Comparison of ENCODE assay signal across 10 cellular contexts in the genomic region with DNA sequence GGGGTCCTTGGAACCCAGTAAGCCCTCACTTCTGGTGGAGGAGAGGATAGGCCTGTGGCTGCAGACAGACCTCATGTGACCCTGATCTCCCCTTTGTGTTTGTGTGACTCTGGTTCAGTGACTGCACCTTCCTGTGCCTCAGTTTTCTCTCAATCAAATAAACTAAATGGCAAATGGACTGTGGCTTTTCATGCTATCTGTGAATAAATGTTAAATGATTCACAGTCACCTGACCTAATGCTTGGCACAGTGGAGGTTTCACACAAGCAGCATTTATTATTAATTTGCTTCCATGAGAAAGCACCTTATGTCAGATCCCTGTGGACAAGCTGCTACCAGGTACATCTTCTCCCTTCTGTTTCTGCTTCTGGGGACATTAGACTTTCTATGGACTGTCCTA. TPM values are rescaled to one million over a fixed set of nuclear protein-coding genes. Genes with fewer than 3 reads are reported as not detected.
DNase-seq lines count a peak whose midpoint lies in the region; ATAC-seq and TF ChIP-seq lines count a peak whose summit lies in the region.
"Not testable (repeated sequence)": the region's sequence is repeated elsewhere in the genome, so short reads cannot be mapped to it uniquely, and the experiment has no call there.
"Had no signal": no experiment of that assay in that cellular context is flagged by ENCODE, and none has a peak within 500 bp of the region (broad histone marks: within the 10 kb centered on the region; RNA-seq: fewer than 3 reads in every experiment).

No MANE protein-coding gene starts in this region.

- peaks cover 16% of the 10 kb centered on the region for H3K36me3 Mint-ChIP-seq in MCF 10A (ENCODE audit: insufficient read depth, unreplicated experiment)

- not testable (repeated sequence) for H2AFZ ChIP-seq in ACC112 (ENCODE audit: low read length, unreplicated experiment); IMR-90 (replicated peaks; ENCODE audit: low read length, poor library complexity)

- not testable (repeated sequence) for BruUV-seq in IMR-90 (replicated peaks; lab: Mats Ljungman, UMichigan); MCF 10A (replicated peaks; lab: Mats Ljungman, UMichigan)

- H3K27ac ChIP-seq in ACC112 (ENCODE audit: low read depth, low read length) = peak overlapping the region; percentile 51; the same call in 1 of the 2 replicates
- peak overlapping the region; percentile 91 for H3K27ac ChIP-seq in IMR-90 (ENCODE audit: insufficient read depth, low read length)
- peak overlapping the region; percentile 97 for H3K27ac ChIP-seq in RWPE2 (ENCODE audit: poor library complexity, severe bottlenecking)
- peak overlapping the region; percentile 98 for H3K27ac ChIP-seq in epithelial cell of prostate
- peak overlapping the region; percentile 27 for H3K27ac ChIP-seq in vagina

- H3K4me3 Mint-ChIP-seq in MCF 10A (ENCODE audit: unreplicated experiment) = not testable (repeated sequence)

- POLR2A ChIA-PET in IMR-90 (lab: Charles Lee; ENCODE audit: unreplicated experiment) = not testable (repeated sequence)
- POLR2A ChIA-PET in MCF 10A (lab: Yijun Ruan, JAX) = interaction anchor here (0.6 kb wide), 2 partner anchors 137 to 1387 kb away, joined by 3 read pairs; no protein-coding TSS in a partner anchor

- peak overlapping the region; percentile 100 for H4K91ac ChIP-seq in IMR-90 (ENCODE audit: insufficient read depth, low read depth, low read length)

- H4K20me1 ChIP-seq in IMR-90 (ENCODE audit: insufficient read depth, low read length) = not testable (repeated sequence)

- peak overlapping the region; percentile 68; the same call in 1 of the 2 replicates for H3K18ac ChIP-seq in IMR-90 (ENCODE audit: low read depth, low read length)

- not testable (repeated sequence) for H3K36me3 ChIP-seq in ACC112 (ENCODE audit: insufficient read depth, low read length); IMR-90 (ENCODE audit: control insufficient read depth, insufficient read depth, low read length); RWPE2 (ENCODE audit: low read depth); vagina

- peak overlapping the region; percentile 99 for H3K56ac ChIP-seq in IMR-90 (ENCODE audit: extremely low read depth, insufficient read depth, low read length)

- peak overlapping the region; percentile 100 for H3K14ac ChIP-seq in IMR-90 (replicated peaks; ENCODE audit: low read depth, low read length)

- TF ChIP-seq POLR2A in IMR-90 (IDR thresholded peaks at IDR 0.05; ENCODE audit: low read depth, low read length); vagina (IDR thresholded peaks at IDR 0.05): not testable (repeated sequence)

- in situ Hi-C loops in IMR-90 (cut with MboI; ENCODE audit: low sequenced_read_pairs) = loop anchor here (10.0 kb wide), 1 partner anchor 142 kb away; no protein-coding TSS in a partner anchor

- H3K4me3 ChIP-seq in ACC112 (ENCODE audit: low read depth, low read length); IMR-90 (ENCODE audit: insufficient read depth, low read depth, low read length); RWPE2 (ENCODE audit: severe bottlenecking); vagina: not testable (repeated sequence)

- not testable (repeated sequence) for TF ChIP-seq CTCF in IMR-90 (conservative IDR thresholded peaks at IDR 0.05; ENCODE audit: low read depth, low read length); RWPE2 (IDR thresholded peaks at IDR 0.05; ENCODE audit: poor library complexity, severe bottlenecking); MCF 10A (IDR thresholded peaks at IDR 0.05; ENCODE audit: unreplicated experiment); vagina (IDR thresholded peaks at IDR 0.05)

- H2BK120ac ChIP-seq in IMR-90 (ENCODE audit: low read depth, low read length) = peak overlapping the region; percentile 100

- H3K23ac ChIP-seq in IMR-90 (ENCODE audit: low read depth, low read length) = peak overlapping the region; percentile 99

- H2BK15ac ChIP-seq in IMR-90 (ENCODE audit: low read depth, low read length) = peak overlapping the region; percentile 99; the same call in 2 of the 3 replicates

- H3K27me3 ChIP-seq in ACC112 (ENCODE audit: insufficient read depth, low read length); IMR-90 (ENCODE audit: control insufficient read depth, insufficient read depth, low read length); RWPE2 (ENCODE audit: insufficient read depth, poor library complexity, severe bottlenecking); vagina: not testable (repeated sequence)

- not testable (repeated sequence) for H3K79me2 ChIP-seq in ACC112 (ENCODE audit: control insufficient read depth, insufficient read depth, low read length, unreplicated experiment)

- H3K9me3 ChIP-seq in IMR-90 (ENCODE audit: control insufficient read depth, insufficient read depth, low read length); RWPE2 (ENCODE audit: severe bottlenecking); vagina: not testable (repeated sequence)

- intact Hi-C loops in IMR-90 (cut with micrococcal nuclease); MCF 10A (cut with micrococcal nuclease); vagina (cut with DNase I): not testable (repeated sequence)

- H3K4me1 Mint-ChIP-seq in MCF 10A (ENCODE audit: insufficient read depth, unreplicated experiment) = peaks cover 31% of the 10 kb centered on the region

- peaks cover 13 to 27% of the 10 kb centered on the region in 2 experiments for H3K79me1 ChIP-seq in IMR-90 (ENCODE audit: low read depth in 1 of 2, low read length in 2 of 2)

- H3K4me2 ChIP-seq in IMR-90 (ENCODE audit: low read depth, low read length) = not testable (repeated sequence)

- not testable (repeated sequence) for H2AK9ac ChIP-seq in IMR-90 (replicated peaks; ENCODE audit: low read depth, low read length, poor library complexity)

- H3K9me1 ChIP-seq in IMR-90 (ENCODE audit: insufficient read depth, low read length) = peaks cover 17% of the 10 kb centered on the region; the same call in 1 of the 2 replicates

- H3K9me3 Mint-ChIP-seq in MCF 10A (ENCODE audit: unreplicated experiment) = not testable (repeated sequence)

- H2BK5ac ChIP-seq in IMR-90 (ENCODE audit: low read depth, low read length, poor library complexity, severe bottlenecking) = peak overlapping the region; percentile 100

- H4K5ac ChIP-seq in IMR-90 (ENCODE audit: low read depth, low read length) = peak overlapping the region; percentile 65; the same call in 1 of the 2 replicates

- dilution Hi-C loops in IMR-90 (cut with HindIII; ENCODE audit: low sequenced_read_pairs, unreplicated experiment) = not testable (repeated sequence)

- not testable (repeated sequence) for H3K27me3 Mint-ChIP-seq in MCF 10A (ENCODE audit: insufficient read depth, unreplicated experiment)

- H3K27ac Mint-ChIP-seq in MCF 10A (ENCODE audit: low read depth, unreplicated experiment) = peak overlapping the region; percentile 83

- H4K8ac ChIP-seq in IMR-90 (ENCODE audit: low read depth in 2 of 2, low read length in 2 of 2) = peak overlapping the region; percentile 93 to 98

- peak; percentile 26 for DNase-seq in EL
- peak; percentile 6 for DNase-seq in IMR-90
- DNase-seq in RWPE2 (ENCODE audit: low spot score); MCF 10A (ENCODE audit: unreplicated experiment); epithelial cell of prostate (ENCODE audit: low read depth, low spot score); vagina (ENCODE audit: extremely low spot score in 2 of 2): not testable (repeated sequence)
- peak; percentile 64 for DNase-seq in glomerular visceral epithelial cell (ENCODE audit: extremely low spot score)

- H3K4me1 ChIP-seq in ACC112 (ENCODE audit: control insufficient read depth, insufficient read depth, low read length, unreplicated experiment) (peaks cover 20% of the 10 kb centered on the region), IMR-90 (ENCODE audit: control insufficient read depth, insufficient read depth, low read length) (peaks cover 18% of the 10 kb centered on the region), RWPE2 (ENCODE audit: insufficient read depth, poor library complexity, severe bottlenecking) (peaks cover 27% of the 10 kb centered on the region), vagina (peaks cover 21% of the 10 kb centered on the region)

- H2BK20ac ChIP-seq in IMR-90 (ENCODE audit: low read depth, low read length) = peak overlapping the region; percentile 100

- not testable (repeated sequence) for TF ChIP-seq RAD21 in IMR-90 (IDR thresholded peaks at IDR 0.05; ENCODE audit: low read length)

- CTCF ChIA-PET in IMR-90 (lab: Yijun Ruan, JAX) = not testable (repeated sequence)
- CTCF ChIA-PET in MCF 10A (lab: Yijun Ruan, JAX) = interaction anchor here (0.5 to 0.6 kb wide), 2 partner anchors 9 to 41 kb away, joined by 3 read pairs; no protein-coding TSS in a partner anchor

- H2AK5ac ChIP-seq in IMR-90 (ENCODE audit: low read depth, low read length) = peak overlapping the region; percentile 99

- H3K9ac ChIP-seq in IMR-90 (ENCODE audit: low read depth, low read length) = peak overlapping the region; percentile 82; the same call in 1 of the 2 replicates

- not testable (repeated sequence) for ATAC-seq in IMR-90 (ENCODE audit: low read depth); RWPE2 (ENCODE audit: low read depth)

- peak overlapping the region; percentile 100 for H3K4ac ChIP-seq in IMR-90 (ENCODE audit: low read depth, low read length)

RNA-seq across cellular contexts. Expression of gene PSG9, which starts 2.6 kb away (rescaled TPM):
- 0.28 and 0.54 TPM in 2 replicates for total RNA-seq in IMR-90 (2012; rRNA removed)
- 1.1 TPM in 2 replicates for polyA plus RNA-seq in IMR-90 (2012; rRNA removed)
- 0.24 and 0.54 TPM in 2 replicates for polyA plus RNA-seq in IMR-90 (2012; cell fraction: cytosol; rRNA removed)
- 0.10 and 1.0 TPM in 2 replicates for polyA plus RNA-seq in IMR-90 (2012; cell fraction: nucleus; rRNA removed; ENCODE audit: low replicate concordance)
- not detected in 2 replicates for total RNA-seq in MCF 10A (2022)
- total RNA-seq in vagina = not detected
- total RNA-seq: CD4-positive, alpha-beta T cell had no signal
- polyA plus RNA-seq: IgD-negative memory B cell had no signal

Comparison
In these comparisons a context has a peak if more than half of its experiments do, and no peak if none do; other contexts are left out.
1. H3K27ac ChIP-seq: peak in every context shown above with its lines; median percentile 98 in epithelial cell of prostate; 97 in RWPE2; 91 in IMR-90; 51 in ACC112; 27 in vagina.